ENCODE assay signal across 8 cellular contexts in the genomic region with DNA sequence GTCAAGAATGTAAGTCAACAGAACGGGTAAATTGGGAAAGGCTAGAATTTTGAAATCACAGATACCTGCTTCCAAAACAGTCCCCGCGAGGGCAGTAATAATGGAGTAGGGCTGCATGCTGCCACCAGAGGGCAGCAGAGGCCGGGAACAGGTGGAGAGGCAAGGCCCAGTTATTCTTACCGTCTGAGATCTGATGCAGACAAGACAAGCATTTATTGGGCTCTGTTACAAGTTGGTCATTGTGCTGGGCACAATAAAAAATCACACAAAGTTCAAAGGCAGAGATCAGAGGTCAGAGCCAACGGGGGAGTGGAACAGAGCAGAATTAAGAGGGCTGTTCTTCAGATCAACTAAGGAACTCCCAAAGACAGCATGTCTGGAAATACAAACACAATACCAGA.
A peak's percentile ranks its signal among the peaks of the same experiment; 100 is the strongest.
DNase-seq lines count a peak whose midpoint lies in the region; ATAC-seq lines count a peak whose summit lies in the region.

No MANE protein-coding gene starts in this region.

- in situ Hi-C loops in ACHN (cut with HindIII; ENCODE audit: low pct_ligation_motif_present, low pct_unique_long_range_greater_than_20kb, low sequenced_read_pairs): no loop called here

- H3K27me3 ChIP-seq in layer of hippocampus (ENCODE audit: control insufficient read depth, insufficient read depth, low read length): no peaks in the 10 kb centered on the region

- DNase-seq in ACHN (peak; percentile 81), NCI-H446 (lab: John Stamatoyannopoulos, UW) (peak; percentile 3 to 65)
- DNase-seq in activated CD4-positive, alpha-beta T cell treated with anti-CD3 and anti-CD28 coated beads for 1 hour: peak; percentile 73
- peak; percentile 69 for DNase-seq in central memory CD4-positive, alpha-beta T cell
- DNase-seq in stimulated activated CD4-positive, alpha-beta T cell treated with anti-CD3 and anti-CD28 coated beads, Interleukin-2, amount 100 ng/mL, for 4 hours (ENCODE audit: low read depth): peak; percentile 71

- ATAC-seq in GM18861 (IDR thresholded peaks at IDR 0.05; ENCODE audit: unreplicated experiment) (peak; percentile 64), HG03139 (IDR thresholded peaks at IDR 0.05; ENCODE audit: unreplicated experiment) (peak; percentile 90)

- peak overlapping the region; percentile 80 for H3K27ac ChIP-seq in layer of hippocampus (ENCODE audit: low read depth, low read length)

Comparison
In these comparisons a context has a peak if more than half of its experiments do, and no peak if none do; other contexts are left out.
1. Peak in every context shown above with its lines: DNase-seq, ATAC-seq and H3K27ac ChIP-seq.